1 cellular context compared by ENCODE assay signal in the genomic region with DNA sequence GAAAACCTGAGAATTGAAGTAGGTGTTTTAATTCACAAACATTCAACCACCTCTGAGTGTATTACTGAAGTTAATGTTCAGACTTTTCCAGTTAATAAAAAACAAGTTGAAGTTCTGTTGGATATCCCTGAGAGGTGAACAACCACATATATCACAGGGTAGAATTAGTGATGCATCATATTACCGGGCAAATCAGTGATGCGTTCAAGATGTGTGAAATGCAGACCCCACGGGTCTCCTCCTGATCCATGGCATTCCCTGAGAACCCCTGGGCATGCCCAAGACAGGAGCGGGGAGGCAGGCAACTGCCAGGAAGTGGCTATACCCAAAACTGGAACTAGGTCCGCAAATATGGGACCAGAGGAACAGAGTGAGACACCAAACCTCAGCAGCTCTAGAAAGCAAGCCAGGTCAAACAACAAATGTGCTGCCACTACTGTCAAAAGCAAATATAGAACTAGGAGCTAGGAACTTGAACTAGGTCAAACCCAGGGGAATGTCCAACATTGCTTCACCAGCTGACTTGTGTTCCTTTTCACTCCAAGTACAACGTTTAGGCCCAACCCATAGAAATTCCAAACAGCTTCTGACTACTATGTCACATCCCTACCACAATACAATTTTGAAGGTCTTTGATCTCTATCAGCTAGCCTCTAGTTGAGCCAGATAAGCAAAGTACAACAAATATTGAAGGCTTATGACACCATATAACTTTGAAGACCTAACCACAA.
TF ChIP-seq lines count a peak whose summit lies in the region.

No MANE protein-coding gene starts in this region.

TF ChIP-seq in HepG2, 621 proteins besides CTCF, POLR2A, EP300 and RAD21 (continued from another document and continues in another):
- TF ChIP-seq ZNF503 (CRISPR knock-in tag; IDR thresholded peaks at IDR 0.05) (peak; percentile 91), CBX5 (CRISPR knock-in tag; IDR thresholded peaks at IDR 0.05; ENCODE audit: borderline replicate concordance) (0 out of 2 replicates have a peak, but pooled peaks have one; percentile 29), ZNF772 (CRISPR knock-in tag; IDR thresholded peaks at IDR 0.05) (peak; percentile 55; the same call in 1 of the 2 replicates), FOXP4 (CRISPR knock-in tag; IDR thresholded peaks at IDR 0.05) (peak; percentile 88), MXI1 (IDR thresholded peaks at IDR 0.05; ENCODE audit: borderline replicate concordance, low read depth, low read length) (no peak; the same call in 2 of the 3 replicates), ZNF646 (CRISPR knock-in tag; IDR thresholded peaks at IDR 0.05) (0 out of 2 replicates have a peak, but pooled peaks have one; percentile 39), ZNF768 (CRISPR knock-in tag; IDR thresholded peaks at IDR 0.05) (no peak), ZFP36L2 (CRISPR knock-in tag; IDR thresholded peaks at IDR 0.05) (no peak), ZNF20 (CRISPR knock-in tag; IDR thresholded peaks at IDR 0.05) (no peak), SKI (IDR thresholded peaks at IDR 0.05; ENCODE audit: partially characterized antibody) (peak; percentile 97), SAP130 (CRISPR knock-in tag; IDR thresholded peaks at IDR 0.05; ENCODE audit: low read depth) (peak; percentile 83), ATF1 (CRISPR knock-in tag; IDR thresholded peaks at IDR 0.05) (peak; percentile 43; the same call in 1 of the 2 replicates), KLF11 (CRISPR knock-in tag; IDR thresholded peaks at IDR 0.05) (no peak), HMG20A (CRISPR knock-in tag; IDR thresholded peaks at IDR 0.05; ENCODE audit: borderline replicate concordance) (peak; percentile 89), ZNF724P (CRISPR knock-in tag; IDR thresholded peaks at IDR 0.05; ENCODE audit: borderline replicate concordance) (no peak), ATF4 (CRISPR knock-in tag; IDR thresholded peaks at IDR 0.05) (0 out of 4 replicates have a peak, but pooled peaks of 1 of the 2 experiments have one; percentile 36), PITX1 (CRISPR knock-in tag; IDR thresholded peaks at IDR 0.05) (peak; percentile 69), ZNF205 (CRISPR knock-in tag; IDR thresholded peaks at IDR 0.05) (0 out of 2 replicates have a peak, but pooled peaks have one; percentile 29), SNAPC5 (CRISPR knock-in tag; IDR thresholded peaks at IDR 0.05; ENCODE audit: borderline replicate concordance) (no peak), CBFB (CRISPR knock-in tag; IDR thresholded peaks at IDR 0.05) (peak; percentile 98)
- TF ChIP-seq, protein P1, sequence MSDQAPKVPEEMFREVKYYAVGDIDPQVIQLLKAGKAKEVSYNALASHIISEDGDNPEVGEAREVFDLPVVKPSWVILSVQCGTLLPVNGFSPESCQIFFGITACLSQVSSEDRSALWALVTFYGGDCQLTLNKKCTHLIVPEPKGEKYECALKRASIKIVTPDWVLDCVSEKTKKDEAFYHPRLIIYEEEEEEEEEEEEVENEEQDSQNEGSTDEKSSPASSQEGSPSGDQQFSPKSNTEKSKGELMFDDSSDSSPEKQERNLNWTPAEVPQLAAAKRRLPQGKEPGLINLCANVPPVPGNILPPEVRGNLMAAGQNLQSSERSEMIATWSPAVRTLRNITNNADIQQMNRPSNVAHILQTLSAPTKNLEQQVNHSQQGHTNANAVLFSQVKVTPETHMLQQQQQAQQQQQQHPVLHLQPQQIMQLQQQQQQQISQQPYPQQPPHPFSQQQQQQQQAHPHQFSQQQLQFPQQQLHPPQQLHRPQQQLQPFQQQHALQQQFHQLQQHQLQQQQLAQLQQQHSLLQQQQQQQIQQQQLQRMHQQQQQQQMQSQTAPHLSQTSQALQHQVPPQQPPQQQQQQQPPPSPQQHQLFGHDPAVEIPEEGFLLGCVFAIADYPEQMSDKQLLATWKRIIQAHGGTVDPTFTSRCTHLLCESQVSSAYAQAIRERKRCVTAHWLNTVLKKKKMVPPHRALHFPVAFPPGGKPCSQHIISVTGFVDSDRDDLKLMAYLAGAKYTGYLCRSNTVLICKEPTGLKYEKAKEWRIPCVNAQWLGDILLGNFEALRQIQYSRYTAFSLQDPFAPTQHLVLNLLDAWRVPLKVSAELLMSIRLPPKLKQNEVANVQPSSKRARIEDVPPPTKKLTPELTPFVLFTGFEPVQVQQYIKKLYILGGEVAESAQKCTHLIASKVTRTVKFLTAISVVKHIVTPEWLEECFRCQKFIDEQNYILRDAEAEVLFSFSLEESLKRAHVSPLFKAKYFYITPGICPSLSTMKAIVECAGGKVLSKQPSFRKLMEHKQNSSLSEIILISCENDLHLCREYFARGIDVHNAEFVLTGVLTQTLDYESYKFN (CRISPR knock-in tag; conservative IDR thresholded peaks at IDR 0.05) = peak; percentile 81
- TF ChIP-seq, protein P2, sequence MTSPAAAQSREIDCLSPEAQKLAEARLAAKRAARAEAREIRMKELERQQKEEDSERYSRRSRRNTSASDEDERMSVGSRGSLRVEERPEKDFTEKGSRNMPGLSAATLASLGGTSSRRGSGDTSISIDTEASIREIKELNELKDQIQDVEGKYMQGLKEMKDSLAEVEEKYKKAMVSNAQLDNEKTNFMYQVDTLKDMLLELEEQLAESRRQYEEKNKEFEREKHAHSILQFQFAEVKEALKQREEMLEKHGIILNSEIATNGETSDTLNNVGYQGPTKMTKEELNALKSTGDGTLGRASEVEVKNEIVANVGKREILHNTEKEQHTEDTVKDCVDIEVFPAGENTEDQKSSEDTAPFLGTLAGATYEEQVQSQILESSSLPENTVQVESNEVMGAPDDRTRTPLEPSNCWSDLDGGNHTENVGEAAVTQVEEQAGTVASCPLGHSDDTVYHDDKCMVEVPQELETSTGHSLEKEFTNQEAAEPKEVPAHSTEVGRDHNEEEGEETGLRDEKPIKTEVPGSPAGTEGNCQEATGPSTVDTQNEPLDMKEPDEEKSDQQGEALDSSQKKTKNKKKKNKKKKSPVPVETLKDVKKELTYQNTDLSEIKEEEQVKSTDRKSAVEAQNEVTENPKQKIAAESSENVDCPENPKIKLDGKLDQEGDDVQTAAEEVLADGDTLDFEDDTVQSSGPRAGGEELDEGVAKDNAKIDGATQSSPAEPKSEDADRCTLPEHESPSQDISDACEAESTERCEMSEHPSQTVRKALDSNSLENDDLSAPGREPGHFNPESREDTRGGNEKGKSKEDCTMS (CRISPR knock-in tag; conservative IDR thresholded peaks at IDR 0.05) = no peak
- TF ChIP-seq, protein P3, sequence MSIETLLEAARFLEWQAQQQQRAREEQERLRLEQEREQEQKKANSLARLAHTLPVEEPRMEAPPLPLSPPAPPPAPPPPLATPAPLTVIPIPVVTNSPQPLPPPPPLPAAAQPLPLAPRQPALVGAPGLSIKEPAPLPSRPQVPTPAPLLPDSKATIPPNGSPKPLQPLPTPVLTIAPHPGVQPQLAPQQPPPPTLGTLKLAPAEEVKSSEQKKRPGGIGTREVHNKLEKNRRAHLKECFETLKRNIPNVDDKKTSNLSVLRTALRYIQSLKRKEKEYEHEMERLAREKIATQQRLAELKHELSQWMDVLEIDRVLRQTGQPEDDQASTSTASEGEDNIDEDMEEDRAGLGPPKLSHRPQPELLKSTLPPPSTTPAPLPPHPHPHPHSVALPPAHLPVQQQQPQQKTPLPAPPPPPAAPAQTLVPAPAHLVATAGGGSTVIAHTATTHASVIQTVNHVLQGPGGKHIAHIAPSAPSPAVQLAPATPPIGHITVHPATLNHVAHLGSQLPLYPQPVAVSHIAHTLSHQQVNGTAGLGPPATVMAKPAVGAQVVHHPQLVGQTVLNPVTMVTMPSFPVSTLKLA (IDR thresholded peaks at IDR 0.05) = no peak
